8 cellular contexts compared by ENCODE assay signal in the genomic region with DNA sequence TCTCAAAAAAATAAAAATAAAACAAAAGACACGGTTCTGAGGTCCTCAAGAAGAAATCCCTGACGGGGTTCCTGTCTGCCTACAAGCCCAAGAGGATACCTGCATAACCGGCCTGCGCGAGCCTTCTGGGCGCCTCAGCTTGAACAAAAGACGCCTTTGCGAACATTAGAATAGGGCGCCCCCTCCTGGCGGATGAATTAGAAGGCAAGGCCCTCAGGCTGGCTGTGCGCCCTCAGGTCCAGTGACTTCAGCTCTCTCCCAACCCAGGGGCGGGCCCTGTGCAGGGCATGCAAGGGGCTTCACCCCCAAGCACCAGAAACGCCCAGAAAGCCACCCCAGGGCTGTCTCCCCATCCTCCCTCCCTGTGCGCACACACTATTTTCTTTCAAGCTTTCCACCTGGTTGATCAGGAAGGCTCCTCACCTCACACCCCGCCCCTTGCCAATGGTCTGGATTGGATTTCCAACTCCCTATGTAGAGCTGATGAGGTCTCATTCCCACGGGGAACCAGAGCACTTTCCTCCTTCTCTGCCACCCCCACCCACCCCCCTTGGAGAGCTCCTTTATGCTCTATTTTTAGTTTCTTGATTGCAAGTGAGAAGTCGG.
A peak's percentile ranks its signal among the peaks of the same experiment; 100 is the strongest.
DNase-seq lines count a peak whose midpoint lies in the region; ATAC-seq, FAIRE-seq and TF ChIP-seq lines count a peak whose summit lies in the region.

No MANE protein-coding gene starts in this region.

- no peak overlapping the region for H3K4ac ChIP-seq in IMR-90 (ENCODE audit: low read depth, low read length)

- H3K27ac ChIP-seq in IMR-90 (ENCODE audit: insufficient read depth, low read length) (no peak overlapping the region), Panc1 (ENCODE audit: low read length) (no peak overlapping the region), K562 (ENCODE audit: extremely low read depth, low read depth, low read length) (no peak overlapping the region), kidney (ENCODE audit: low read depth in 2 of 2, low read length in 2 of 2) (no peak overlapping the region)

- no CpG with 5 or more reads among the region's 17 CpGs for WGBS in IMR-90 (ENCODE audit: extremely low coverage in 2 of 2, insufficient read length in 1 of 2), 2 experiments
- WGBS in K562 (ENCODE audit: insufficient coverage, low coverage, missing lambda C conversion rate), result 3% methylated on average over 14 of the region's 17 CpGs

- H3K9me1 ChIP-seq in IMR-90 (ENCODE audit: insufficient read depth, low read length) (no peaks in the 10 kb centered on the region), K562 (ENCODE audit: control insufficient read depth, insufficient read depth, low read length) (peaks cover 3% of the 10 kb centered on the region)

- H2AFZ ChIP-seq in IMR-90 (replicated peaks; ENCODE audit: low read length, poor library complexity) (no peak overlapping the region), K562 (ENCODE audit: low read depth, low read length) (no peak overlapping the region)

- H3K27me3 ChIP-seq in IMR-90 (ENCODE audit: control insufficient read depth, insufficient read depth, low read length), result peaks cover 29% of the 10 kb centered on the region
- H3K27me3 ChIP-seq in Panc1 (ENCODE audit: control insufficient read depth, insufficient read depth, low read length), result 0 out of 2 replicates have a peak, but pooled peaks cover 3% of the 10 kb centered on the region
- H3K27me3 ChIP-seq in K562 (ENCODE audit: control insufficient read depth in 2 of 2, insufficient read depth in 2 of 2, low read length in 2 of 2), result peaks cover 12 to 44% of the 10 kb centered on the region in 2 experiments

- POLR2A ChIA-PET in IMR-90 (lab: Charles Lee; ENCODE audit: unreplicated experiment) (no interaction called here), Panc1 (lab: Charles Lee) (no interaction called here), K562 (lab: Yijun Ruan, JAX) (no interaction called here)

- H3K9me3 ChIP-seq in IMR-90 (ENCODE audit: control insufficient read depth, insufficient read depth, low read length), result no peaks in the 10 kb centered on the region
- no peaks in the 10 kb centered on the region for H3K9me3 ChIP-seq in Panc1 (ENCODE audit: control insufficient read depth, insufficient read depth, low read depth, low read length)
- no peaks in the 10 kb centered on the region for H3K9me3 ChIP-seq in K562 (replicated peaks; ENCODE audit: control insufficient read depth, insufficient read depth, low read depth, low read length)
- H3K9me3 ChIP-seq in kidney (ENCODE audit: control insufficient read depth in 1 of 2, low read length in 2 of 2), result no peaks in the 10 kb centered on the region

- H3K56ac ChIP-seq in IMR-90 (ENCODE audit: extremely low read depth, insufficient read depth, low read length), result no peak overlapping the region

- dilution Hi-C loops in IMR-90 (cut with HindIII; ENCODE audit: low sequenced_read_pairs, unreplicated experiment), result no loop called here

- no peaks in the 10 kb centered on the region for H3K79me1 ChIP-seq in IMR-90 (ENCODE audit: low read depth in 1 of 2, low read length in 2 of 2)

- no peaks in the 10 kb centered on the region for H4K20me1 ChIP-seq in IMR-90 (ENCODE audit: insufficient read depth, low read length)
- 0 out of 2 replicates have a peak, but pooled peaks cover 7% of the 10 kb centered on the region for H4K20me1 ChIP-seq in K562 (replicated peaks; ENCODE audit: control insufficient read depth, insufficient read depth, low read length)

- peak; percentile 46 for TF ChIP-seq CTCF in IMR-90 (conservative IDR thresholded peaks at IDR 0.05; ENCODE audit: low read depth, low read length)
- TF ChIP-seq CTCF in Panc1 (IDR thresholded peaks at IDR 0.05), result peak; percentile 92
- peak; percentile 72 to 76 (median 73) for TF ChIP-seq CTCF in K562 (IDR thresholded peaks at IDR 0.05 in 2 of 3, conservative IDR thresholded peaks at IDR 0.05 in 1 of 3; ENCODE audit: insufficient read depth in 2 of 3, low read depth in 1 of 3, low read length in 3 of 3)
- peak; percentile 57 for TF ChIP-seq CTCF in kidney (IDR thresholded peaks at IDR 0.05; ENCODE audit: borderline replicate concordance, extremely low read depth, insufficient read depth)

- BruUV-seq in IMR-90 (replicated peaks; lab: Mats Ljungman, UMichigan), result no TSS peak
- BruUV-seq in Panc1 (replicated peaks; lab: Mats Ljungman, UMichigan), result no TSS peak
- BruUV-seq in K562 (replicated peaks; lab: Mats Ljungman, UMichigan), result no TSS peak

- no peak overlapping the region for H2AK5ac ChIP-seq in IMR-90 (ENCODE audit: low read depth, low read length)

- no peak overlapping the region for H4K8ac ChIP-seq in IMR-90 (ENCODE audit: low read depth in 2 of 2, low read length in 2 of 2)

- no peak overlapping the region for H2BK20ac ChIP-seq in IMR-90 (ENCODE audit: low read depth, low read length)

- in situ Hi-C loops in IMR-90 (cut with MboI; ENCODE audit: low sequenced_read_pairs) (no loop called here), Panc1 (cut with HindIII; ENCODE audit: low pct_unique_long_range_greater_than_20kb, low sequenced_read_pairs) (no loop called here), K562 (cut with MboI) (loop anchor here (25.0 kb wide), 1 partner anchor 738 kb away; the partner anchor contains the start of genes PCSK7 and RNF214)

- H3K4me3 ChIP-seq in IMR-90 (ENCODE audit: insufficient read depth, low read depth, low read length) (no peak overlapping the region), Panc1 (ENCODE audit: low read depth in 2 of 2, low read length in 2 of 2) (no peak overlapping the region), K562 (no peak overlapping the region), kidney (ENCODE audit: low read length in 2 of 2) (no peak overlapping the region)

- no peak overlapping the region for H3K4me2 ChIP-seq in IMR-90 (ENCODE audit: low read depth, low read length)
- H3K4me2 ChIP-seq in K562 (ENCODE audit: insufficient read depth, low read length), result no peak overlapping the region

- no peak overlapping the region for H4K5ac ChIP-seq in IMR-90 (ENCODE audit: low read depth, low read length)

- no peak overlapping the region for H3K14ac ChIP-seq in IMR-90 (replicated peaks; ENCODE audit: low read depth, low read length)

- no peak overlapping the region for H4K91ac ChIP-seq in IMR-90 (ENCODE audit: insufficient read depth, low read depth, low read length)

- H3K36me3 ChIP-seq in IMR-90 (ENCODE audit: control insufficient read depth, insufficient read depth, low read length) (no peaks in the 10 kb centered on the region), Panc1 (ENCODE audit: control insufficient read depth, insufficient read depth, low read length) (no peaks in the 10 kb centered on the region), K562 (ENCODE audit: control insufficient read depth, insufficient read depth, low read length) (no peaks in the 10 kb centered on the region), kidney (ENCODE audit: control insufficient read depth in 1 of 2, insufficient read depth in 2 of 2, low read length in 2 of 2) (no peaks in the 10 kb centered on the region)

- no peak overlapping the region for H2BK15ac ChIP-seq in IMR-90 (ENCODE audit: low read depth, low read length)

- ATAC-seq in IMR-90 (ENCODE audit: low read depth) (0 out of 2 replicates have a peak, but pooled peaks have one; percentile 24), Panc1 (peak; percentile 90), K562 (peak; percentile 98), GM21737 (IDR thresholded peaks at IDR 0.05; ENCODE audit: unreplicated experiment) (no peak)

- TF ChIP-seq POLR2A in IMR-90 (IDR thresholded peaks at IDR 0.05; ENCODE audit: low read depth, low read length), result no peak
- no peak for TF ChIP-seq POLR2A in K562 (conservative IDR thresholded peaks at IDR 0.05)

- H3K23ac ChIP-seq in IMR-90 (ENCODE audit: low read depth, low read length), result no peak overlapping the region

- TF ChIP-seq RAD21 in IMR-90 (IDR thresholded peaks at IDR 0.05; ENCODE audit: low read length), result peak; percentile 42; the same call in 1 of the 2 replicates
- TF ChIP-seq RAD21 in K562 (CRISPR knock-in tag; conservative IDR thresholded peaks at IDR 0.05 in 1 of 2, IDR thresholded peaks at IDR 0.05 in 1 of 2), result peak; percentile 60 to 76

- H2AK9ac ChIP-seq in IMR-90 (replicated peaks; ENCODE audit: low read depth, low read length, poor library complexity), result no peak overlapping the region

- FAIRE-seq in K562 (lab: Jason Lieb, UNC) (peak; percentile 75), kidney (lab: Jason Lieb, UNC) (no peak)

- intact Hi-C loops in IMR-90 (cut with micrococcal nuclease) (loop anchor here (10.0 kb wide), 1 partner anchor 1725 kb away; no protein-coding TSS in a partner anchor), Panc1 (cut with micrococcal nuclease; ENCODE audit: unreplicated experiment) (no loop called here), K562 (cut with micrococcal nuclease) (loop anchor here (2.0 to 10.0 kb wide), 3 partner anchors 45 to 1175 kb away; no protein-coding TSS in a partner anchor), kidney (cut with DNase I) (no loop called here)

- TF ChIP-seq EP300 in K562 (IDR thresholded peaks at IDR 0.05; ENCODE audit: low read length), result no peak

- DNase-seq in Daoy (ENCODE audit: low read depth) (peak; percentile 69), IMR-90 (peak; percentile 22), Panc1 (ENCODE audit: low read depth, low spot score) (no peak), K562 (ENCODE audit: extremely low read depth in 1 of 4, low spot score in 3 of 4) (peak; percentile 72 to 84 (median 80)), kidney (no peak), occipital lobe (lab: John Stamatoyannopoulos, UW) (no peak)
- peak; percentile 1 for DNase-seq in stimulated activated CD8-positive, alpha-beta memory T cell treated with anti-CD3 and anti-CD28 coated beads, Interleukin-12 subunit alpha, Interleukin-12 subunit beta, amount 100 ng/mL, for 24 hours (ENCODE audit: extremely low read depth)

- H2BK5ac ChIP-seq in IMR-90 (ENCODE audit: low read depth, low read length, poor library complexity, severe bottlenecking), result no peak overlapping the region

- no peaks in the 10 kb centered on the region for H3K4me1 ChIP-seq in IMR-90 (ENCODE audit: control insufficient read depth, insufficient read depth, low read length)
- no peaks in the 10 kb centered on the region for H3K4me1 ChIP-seq in Panc1 (ENCODE audit: control insufficient read depth, insufficient read depth, low read length)
- H3K4me1 ChIP-seq in K562 (replicated peaks in 1 of 2; ENCODE audit: control insufficient read depth in 2 of 2, insufficient read depth in 2 of 2, low read length in 2 of 2), result no peaks in the 10 kb centered on the region; a peak in 3 of 5 replicates
- no peaks in the 10 kb centered on the region for H3K4me1 ChIP-seq in kidney (ENCODE audit: control insufficient read depth in 1 of 2, insufficient read depth in 1 of 2, low read depth in 1 of 2, low read length in 2 of 2)

- CTCF ChIA-PET in IMR-90 (lab: Yijun Ruan, JAX) (interaction anchor here (1.0 kb wide), 1 partner anchor 14 kb away, joined by 3 read pairs; no protein-coding TSS in a partner anchor), Panc1 (lab: Charles Lee) (interaction anchor here (0.5 to 0.9 kb wide), 3 partner anchors 45 to 142 kb away, joined by 3 to 4 read pairs (median 3); no protein-coding TSS in a partner anchor), K562 (lab: Yijun Ruan, JAX; ENCODE audit: low intra/inter-chr PET ratio) (interaction anchor here (0.7 to 1.2 kb wide), 5 partner anchors 24 to 1175 kb away, joined by 3 to 5 read pairs (median 3); no protein-coding TSS in a partner anchor)

- H3K79me2 ChIP-seq in K562 (ENCODE audit: control insufficient read depth, insufficient read depth, low read length), result no peaks in the 10 kb centered on the region

- no peak overlapping the region for H3K18ac ChIP-seq in IMR-90 (ENCODE audit: low read depth, low read length)

- H2BK120ac ChIP-seq in IMR-90 (ENCODE audit: low read depth, low read length), result no peak overlapping the region

- H3K9ac ChIP-seq in IMR-90 (ENCODE audit: low read depth, low read length) (no peak overlapping the region), K562 (ENCODE audit: insufficient read depth in 1 of 2, low read depth in 2 of 2, low read length in 2 of 2) (no peak overlapping the region), kidney (ENCODE audit: low read length in 2 of 2) (no peak overlapping the region)

Comparison
In these comparisons a context has a peak if more than half of its experiments do, and no peak if none do; other contexts are left out.
1. DNase-seq: peak in Daoy (single experiment), IMR-90 (single experiment), K562 (4 of 4) and stimulated activated CD8-positive, alpha-beta memory T cell treated with anti-CD3 and anti-CD28 coated beads, Interleukin-12 subunit alpha, Interleukin-12 subunit beta, amount 100 ng/mL, for 24 hours (single experiment); none in Panc1 (single experiment), kidney (single experiment) and occipital lobe (single experiment).
2. intact Hi-C loops: an anchor here in IMR-90 (10.0 kb wide) and K562 (2.0 to 10.0 kb wide); none called in Panc1 and kidney.
3. Peak in every context shown above with its lines, with median percentiles within 50 percentile points of each other: CTCF ChIP-seq.